ENCODE assay signal across 1 cellular context in the genomic region with DNA sequence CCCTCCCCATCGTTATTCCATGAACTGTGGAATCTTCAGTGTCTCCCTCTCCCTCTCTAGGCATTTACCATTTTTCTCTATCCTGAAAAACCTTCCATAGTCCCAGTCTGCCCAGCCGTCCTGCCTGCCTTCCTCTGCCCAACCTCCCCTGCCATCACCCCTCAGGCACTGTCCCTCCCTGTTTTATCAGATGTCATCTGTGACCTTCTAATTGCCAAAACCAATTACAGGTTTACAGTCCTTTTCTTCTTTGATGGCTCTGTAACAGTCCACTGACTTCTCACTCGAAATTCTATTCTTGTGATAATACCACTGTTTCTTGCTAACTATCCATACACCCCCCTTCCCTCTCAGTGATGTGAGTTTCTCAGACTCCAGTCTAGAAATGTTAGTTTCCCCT.
TF ChIP-seq lines count a peak whose summit lies in the region.

No MANE protein-coding gene starts in this region.

TF ChIP-seq in HEK293, 187 proteins besides CTCF, POLR2A, EP300 and RAD21 (continued from another document):
- TF ChIP-seq, protein P1, sequence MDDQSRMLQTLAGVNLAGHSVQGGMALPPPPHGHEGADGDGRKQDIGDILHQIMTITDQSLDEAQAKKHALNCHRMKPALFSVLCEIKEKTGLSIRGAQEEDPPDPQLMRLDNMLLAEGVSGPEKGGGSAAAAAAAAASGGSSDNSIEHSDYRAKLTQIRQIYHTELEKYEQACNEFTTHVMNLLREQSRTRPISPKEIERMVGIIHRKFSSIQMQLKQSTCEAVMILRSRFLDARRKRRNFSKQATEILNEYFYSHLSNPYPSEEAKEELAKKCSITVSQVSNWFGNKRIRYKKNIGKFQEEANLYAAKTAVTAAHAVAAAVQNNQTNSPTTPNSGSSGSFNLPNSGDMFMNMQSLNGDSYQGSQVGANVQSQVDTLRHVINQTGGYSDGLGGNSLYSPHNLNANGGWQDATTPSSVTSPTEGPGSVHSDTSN (CRISPR knock-in tag; IDR thresholded peaks at IDR 0.05) = no peak
- peak; percentile 52 for TF ChIP-seq WT1 (tag by site-specific recombination; IDR thresholded peaks at IDR 0.05)
TF ChIP-seq in HEK293: peak in this region for 2.
